1 cellular context compared by ENCODE assay signal in genomic region chr10:125107166-125107949, GRCh38.
TF ChIP-seq lines count a peak whose summit lies in the region.

No MANE protein-coding gene starts in this region.

TF ChIP-seq in HCT116, 20 proteins besides CTCF, POLR2A, EP300 and RAD21 (continued from another document):
- TF ChIP-seq, protein P1, sequence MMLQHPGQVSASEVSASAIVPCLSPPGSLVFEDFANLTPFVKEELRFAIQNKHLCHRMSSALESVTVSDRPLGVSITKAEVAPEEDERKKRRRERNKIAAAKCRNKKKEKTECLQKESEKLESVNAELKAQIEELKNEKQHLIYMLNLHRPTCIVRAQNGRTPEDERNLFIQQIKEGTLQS (IDR thresholded peaks at IDR 0.05) = no peak
